In the genomic region with DNA sequence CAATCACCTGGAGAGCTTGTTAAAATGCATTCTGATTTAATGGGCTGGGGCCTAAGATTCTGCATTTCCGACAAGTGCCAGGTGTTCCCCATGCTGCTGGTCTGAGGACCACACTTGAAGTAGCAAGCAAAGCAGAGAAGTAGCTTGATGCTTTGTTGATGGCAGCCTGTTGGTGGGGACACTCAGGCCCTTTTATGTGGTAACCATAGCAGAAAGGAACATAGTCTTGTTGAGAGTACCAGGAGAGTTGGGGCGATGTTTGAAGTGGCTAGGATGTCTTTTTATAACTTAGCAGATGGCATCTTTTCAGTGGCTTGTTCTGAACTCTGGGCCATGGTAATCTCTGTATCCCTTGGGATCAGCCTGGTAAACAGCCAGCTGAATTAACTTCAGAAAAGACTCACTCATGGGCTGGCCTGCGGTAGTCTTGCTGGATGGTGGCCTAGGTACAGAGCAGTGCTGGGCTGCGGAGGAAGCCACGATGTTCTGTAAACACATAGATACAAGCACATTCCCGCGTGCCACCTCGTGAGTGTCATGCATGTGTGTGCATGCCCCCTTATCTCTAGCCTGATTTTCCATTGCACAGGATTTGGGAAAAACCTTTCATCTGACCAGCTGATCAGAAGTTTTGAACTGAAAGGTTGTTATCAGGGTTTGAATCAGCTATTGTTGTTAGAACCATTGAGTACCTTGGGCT, we compare ENCODE assay signal across 19 cellular contexts. TPM values are rescaled to one million over a fixed set of nuclear protein-coding genes. Genes with fewer than 3 reads are reported as not detected.
A peak's percentile ranks its signal among the peaks of the same experiment; 100 is the strongest.
DNase-seq lines count a peak whose midpoint lies in the region; ATAC-seq and FAIRE-seq lines count a peak whose summit lies in the region.
"Had no signal": no experiment of that assay in that cellular context is flagged by ENCODE, and none has a peak within 500 bp of the region (broad histone marks: within the 10 kb centered on the region; RNA-seq: fewer than 3 reads in every experiment).

No MANE protein-coding gene starts in this region.

- intact Hi-C loops in Right ventricle myocardium superior (cut with DNase I) = no loop called here

- DNase-seq in COLO668 (lab: John Stamatoyannopoulos, UW; ENCODE audit: unreplicated experiment) (peak; percentile 8), NCI-H1092 treated with DMSO at 0.1 percent for 48 hours (lab: John Stamatoyannopoulos, UW) (peak; percentile 51), NCI-H510A (lab: John Stamatoyannopoulos, UW) (peak; percentile 35), Right ventricle myocardium superior (no peak), urothelium cell line (ENCODE audit: low spot score) (no peak)
- DNase-seq: activated CD4-positive, alpha-beta memory T cell treated with anti-CD3 and anti-CD28 coated beads for 36 hours; activated naive CD4-positive, alpha-beta T cell treated with anti-CD3 and anti-CD28 coated beads, Interleukin-2, amount 50 U/mL, for 16 hours; head of caudate nucleus; lower lobe of right lung; PC-9; SJCRH30; stimulated activated CD4-positive, alpha-beta T cell treated with anti-CD3 and anti-CD28 coated beads, Interleukin-12 subunit alpha, Interleukin-12 subunit beta, amount 100 ng/mL, for 4 hours; stimulated activated CD8-positive, alpha-beta memory T cell treated with anti-CD3 and anti-CD28 coated beads, Interleukin-4, amount 100 ng/mL, for 48 hours had no signal

- ATAC-seq in Right ventricle myocardium superior (ENCODE audit: poor library complexity) = peak; percentile 69
- no peak for ATAC-seq in GM18517 (IDR thresholded peaks at IDR 0.05; ENCODE audit: unreplicated experiment)
- ATAC-seq in HG02571 (IDR thresholded peaks at IDR 0.05; ENCODE audit: unreplicated experiment) = no peak
- no peak for ATAC-seq in HG03196 (IDR thresholded peaks at IDR 0.05; ENCODE audit: unreplicated experiment)
- ATAC-seq: lower lobe of right lung, WTC11 had no signal

- no peak for FAIRE-seq in urothelium cell line (lab: Jason Lieb, UNC)
- FAIRE-seq: astrocyte, endometrium had no signal

RNA-seq across cellular contexts. Expression of a gene that starts 14.9 kb away (rescaled TPM):
- 50.3 TPM for total RNA-seq in Right ventricle myocardium superior
- total RNA-seq: PC-9 had no signal

Comparison
In these comparisons a context has a peak if more than half of its experiments do, and no peak if none do; other contexts are left out.
1. DNase-seq: peak in COLO668 (single experiment), NCI-H1092 treated with DMSO at 0.1 percent for 48 hours (single experiment) and NCI-H510A (single experiment); none in Right ventricle myocardium superior (single experiment) and urothelium cell line (single experiment).